2 cellular contexts compared by ENCODE assay signal in genomic region chr16:1259760-1260068, GRCh38.
TF ChIP-seq lines count a peak whose summit lies in the region.

No MANE protein-coding gene starts in this region.

TF ChIP-seq in HepG2, 621 proteins besides CTCF, POLR2A, EP300 and RAD21:
- TF ChIP-seq ZBTB44 (CRISPR knock-in tag; IDR thresholded peaks at IDR 0.05) = no peak
- TF ChIP-seq ZSCAN30 (CRISPR knock-in tag; IDR thresholded peaks at IDR 0.05) = no peak
- no peak for TF ChIP-seq BRCA1 (CRISPR knock-in tag; IDR thresholded peaks at IDR 0.05)
- peak; percentile 60; the same call in 1 of the 2 replicates for TF ChIP-seq EZH2 (conservative IDR thresholded peaks at IDR 0.05; ENCODE audit: low read depth, low read length)
- TF ChIP-seq ZNF569 (CRISPR knock-in tag; IDR thresholded peaks at IDR 0.05; ENCODE audit: borderline replicate concordance) = no peak

TF ChIP-seq in GM23338, 12 proteins besides CTCF, POLR2A, EP300 and RAD21:
- TF ChIP-seq STAT1 (IDR thresholded peaks at IDR 0.05; ENCODE audit: unreplicated experiment) (no peak), POLR2AphosphoS5 (IDR thresholded peaks at IDR 0.05; ENCODE audit: low read depth) (no peak), CREB1 (CRISPR knock-in tag; IDR thresholded peaks at IDR 0.05; ENCODE audit: low read depth) (no peak), NANOG (IDR thresholded peaks at IDR 0.05; ENCODE audit: borderline replicate concordance) (no peak), EZH2 (IDR thresholded peaks at IDR 0.05; ENCODE audit: low read depth, unreplicated experiment) (no peak), ZNF114 (CRISPR knock-in tag; IDR thresholded peaks at IDR 0.05) (no peak), JUNB (IDR thresholded peaks at IDR 0.05; ENCODE audit: unreplicated experiment) (no peak), ZNF331 (CRISPR knock-in tag; IDR thresholded peaks at IDR 0.05; ENCODE audit: low read depth) (no peak), REST (IDR thresholded peaks at IDR 0.05; ENCODE audit: unreplicated experiment) (no peak), ETS1 (IDR thresholded peaks at IDR 0.05) (no peak), EZH2phosphoT487 (IDR thresholded peaks at IDR 0.05; ENCODE audit: unreplicated experiment) (no peak)
- TF ChIP-seq, protein P1, sequence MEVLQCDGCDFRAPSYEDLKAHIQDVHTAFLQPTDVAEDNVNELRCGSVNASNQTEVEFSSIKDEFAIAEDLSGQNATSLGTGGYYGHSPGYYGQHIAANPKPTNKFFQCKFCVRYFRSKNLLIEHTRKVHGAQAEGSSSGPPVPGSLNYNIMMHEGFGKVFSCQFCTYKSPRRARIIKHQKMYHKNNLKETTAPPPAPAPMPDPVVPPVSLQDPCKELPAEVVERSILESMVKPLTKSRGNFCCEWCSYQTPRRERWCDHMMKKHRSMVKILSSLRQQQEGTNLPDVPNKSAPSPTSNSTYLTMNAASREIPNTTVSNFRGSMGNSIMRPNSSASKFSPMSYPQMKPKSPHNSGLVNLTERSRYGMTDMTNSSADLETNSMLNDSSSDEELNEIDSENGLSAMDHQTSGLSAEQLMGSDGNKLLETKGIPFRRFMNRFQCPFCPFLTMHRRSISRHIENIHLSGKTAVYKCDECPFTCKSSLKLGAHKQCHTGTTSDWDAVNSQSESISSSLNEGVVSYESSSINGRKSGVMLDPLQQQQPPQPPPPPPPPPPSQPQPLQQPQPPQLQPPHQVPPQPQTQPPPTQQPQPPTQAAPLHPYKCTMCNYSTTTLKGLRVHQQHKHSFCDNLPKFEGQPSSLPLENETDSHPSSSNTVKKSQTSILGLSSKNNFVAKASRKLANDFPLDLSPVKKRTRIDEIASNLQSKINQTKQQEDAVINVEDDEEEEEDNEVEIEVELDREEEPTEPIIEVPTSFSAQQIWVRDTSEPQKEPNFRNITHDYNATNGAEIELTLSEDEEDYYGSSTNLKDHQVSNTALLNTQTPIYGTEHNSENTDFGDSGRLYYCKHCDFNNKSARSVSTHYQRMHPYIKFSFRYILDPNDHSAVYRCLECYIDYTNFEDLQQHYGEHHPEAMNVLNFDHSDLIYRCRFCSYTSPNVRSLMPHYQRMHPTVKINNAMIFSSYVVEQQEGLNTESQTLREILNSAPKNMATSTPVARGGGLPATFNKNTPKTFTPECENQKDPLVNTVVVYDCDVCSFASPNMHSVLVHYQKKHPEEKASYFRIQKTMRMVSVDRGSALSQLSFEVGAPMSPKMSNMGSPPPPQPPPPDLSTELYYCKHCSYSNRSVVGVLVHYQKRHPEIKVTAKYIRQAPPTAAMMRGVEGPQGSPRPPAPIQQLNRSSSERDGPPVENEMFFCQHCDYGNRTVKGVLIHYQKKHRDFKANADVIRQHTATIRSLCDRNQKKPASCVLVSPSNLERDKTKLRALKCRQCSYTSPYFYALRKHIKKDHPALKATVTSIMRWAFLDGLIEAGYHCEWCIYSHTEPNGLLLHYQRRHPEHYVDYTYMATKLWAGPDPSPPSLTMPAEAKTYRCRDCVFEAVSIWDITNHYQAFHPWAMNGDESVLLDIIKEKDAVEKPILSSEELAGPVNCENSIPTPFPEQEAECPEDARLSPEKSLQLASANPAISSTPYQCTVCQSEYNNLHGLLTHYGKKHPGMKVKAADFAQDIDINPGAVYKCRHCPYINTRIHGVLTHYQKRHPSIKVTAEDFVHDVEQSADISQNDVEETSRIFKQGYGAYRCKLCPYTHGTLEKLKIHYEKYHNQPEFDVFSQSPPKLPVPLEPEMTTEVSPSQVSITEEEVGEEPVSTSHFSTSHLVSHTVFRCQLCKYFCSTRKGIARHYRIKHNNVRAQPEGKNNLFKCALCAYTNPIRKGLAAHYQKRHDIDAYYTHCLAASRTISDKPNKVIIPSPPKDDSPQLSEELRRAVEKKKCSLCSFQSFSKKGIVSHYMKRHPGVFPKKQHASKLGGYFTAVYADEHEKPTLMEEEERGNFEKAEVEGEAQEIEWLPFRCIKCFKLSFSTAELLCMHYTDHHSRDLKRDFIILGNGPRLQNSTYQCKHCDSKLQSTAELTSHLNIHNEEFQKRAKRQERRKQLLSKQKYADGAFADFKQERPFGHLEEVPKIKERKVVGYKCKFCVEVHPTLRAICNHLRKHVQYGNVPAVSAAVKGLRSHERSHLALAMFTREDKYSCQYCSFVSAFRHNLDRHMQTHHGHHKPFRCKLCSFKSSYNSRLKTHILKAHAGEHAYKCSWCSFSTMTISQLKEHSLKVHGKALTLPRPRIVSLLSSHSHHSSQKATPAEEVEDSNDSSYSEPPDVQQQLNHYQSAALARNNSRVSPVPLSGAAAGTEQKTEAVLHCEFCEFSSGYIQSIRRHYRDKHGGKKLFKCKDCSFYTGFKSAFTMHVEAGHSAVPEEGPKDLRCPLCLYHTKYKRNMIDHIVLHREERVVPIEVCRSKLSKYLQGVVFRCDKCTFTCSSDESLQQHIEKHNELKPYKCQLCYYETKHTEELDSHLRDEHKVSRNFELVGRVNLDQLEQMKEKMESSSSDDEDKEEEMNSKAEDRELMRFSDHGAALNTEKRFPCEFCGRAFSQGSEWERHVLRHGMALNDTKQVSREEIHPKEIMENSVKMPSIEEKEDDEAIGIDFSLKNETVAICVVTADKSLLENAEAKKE (CRISPR knock-in tag; IDR thresholded peaks at IDR 0.05) = no peak
